15 cellular contexts compared by ENCODE assay signal in genomic region chr22:47918936-47919505, GRCh38.
DNase-seq lines count a peak whose midpoint lies in the region; TF ChIP-seq lines count a peak whose summit lies in the region.
"Had no signal": no experiment of that assay in that cellular context is flagged by ENCODE, and none has a peak within 500 bp of the region (broad histone marks: within the 10 kb centered on the region; RNA-seq: fewer than 3 reads in every experiment).

No MANE protein-coding gene starts in this region.

- no peaks in the 10 kb centered on the region for H3K27me3 Mint-ChIP-seq in activated naive CD8-positive, alpha-beta T cell
- no peaks in the 10 kb centered on the region for H3K27me3 Mint-ChIP-seq in activated naive CD8-positive, alpha-beta T cell treated with anti-CD3 and anti-CD28 coated beads for 36 hours

- H3K4me3 ChIP-seq in esophagus muscularis mucosa (no peak overlapping the region), thyroid gland (replicated peaks in 1 of 3) (no peak overlapping the region), breast epithelium (no peak overlapping the region)
- H3K4me3 ChIP-seq: A549, MG63, testis had no signal

- TF ChIP-seq EP300 in esophagus muscularis mucosa (IDR thresholded peaks at IDR 0.05) = no peak

- peaks cover 10% of the 10 kb centered on the region for H3K4me1 Mint-ChIP-seq in activated naive CD8-positive, alpha-beta T cell (ENCODE audit: low read depth)
- H3K4me1 Mint-ChIP-seq in activated naive CD8-positive, alpha-beta T cell treated with anti-CD3 and anti-CD28 coated beads for 36 hours = peaks cover 12% of the 10 kb centered on the region

- no peak for DNase-seq in activated naive CD8-positive, alpha-beta T cell treated with anti-CD3 and anti-CD28 coated beads for 36 hours
- peak; percentile 90 for DNase-seq in NCI-H526 treated with DMSO at 0.1 percent for 48 hours (lab: John Stamatoyannopoulos, UW)
- DNase-seq in esophagus muscularis mucosa (ENCODE audit: extremely low spot score) = peak; percentile 88
- DNase-seq in thyroid gland = peak; percentile 6 to 21
- no peak for DNase-seq in stimulated activated CD4-positive, alpha-beta T cell treated with anti-CD3 and anti-CD28 coated beads, Interleukin-4, amount 100 ng/mL, for 4 hours
- no peak for DNase-seq in SKM-1 treated with dmso at 0.1 percent for 144 hours (lab: John Stamatoyannopoulos, UW; ENCODE audit: unreplicated experiment)
- no peak for DNase-seq in breast epithelium (ENCODE audit: low spot score in 2 of 2)
- DNase-seq: activated CD4-positive, alpha-beta T cell treated with anti-CD3 and anti-CD28 coated beads for 4 hours; foreskin melanocyte; MG63; NCI-H774; testis had no signal

- H3K4me3 Mint-ChIP-seq in activated naive CD8-positive, alpha-beta T cell = no peak overlapping the region
- no peak overlapping the region for H3K4me3 Mint-ChIP-seq in activated naive CD8-positive, alpha-beta T cell treated with anti-CD3 and anti-CD28 coated beads for 36 hours

- TF ChIP-seq CTCF in esophagus muscularis mucosa (IDR thresholded peaks at IDR 0.05) = no peak
- TF ChIP-seq CTCF in thyroid gland (IDR thresholded peaks at IDR 0.05) = no peak
- no peak for TF ChIP-seq CTCF in breast epithelium (IDR thresholded peaks at IDR 0.05)

- H3K9me3 ChIP-seq in esophagus muscularis mucosa (peaks cover 0 to 6% (median 2%) of the 10 kb centered on the region in 4 donors), thyroid gland (no peaks in the 10 kb centered on the region), breast epithelium (peaks cover 0 to 12% of the 10 kb centered on the region in 2 donors)
- H3K9me3 ChIP-seq: A549, MG63, testis had no signal

- H3K27ac ChIP-seq in esophagus muscularis mucosa (replicated peaks in 1 of 4) = no peak overlapping the region
- H3K27ac ChIP-seq in thyroid gland = no peak overlapping the region
- no peak overlapping the region for H3K27ac ChIP-seq in breast epithelium
- H3K27ac ChIP-seq: A549, parathyroid adenoma, testis had no signal

- 68% methylated on average over 8 of the region's 11 CpGs for WGBS in esophagus muscularis mucosa
- WGBS in thyroid gland, 2 donors = 33 to 42% methylated on average over 10 to 11 of the region's 11 CpGs

- H3K9me3 Mint-ChIP-seq in activated naive CD8-positive, alpha-beta T cell (ENCODE audit: low read depth) = no peaks in the 10 kb centered on the region
- peaks cover 3% of the 10 kb centered on the region for H3K9me3 Mint-ChIP-seq in activated naive CD8-positive, alpha-beta T cell treated with anti-CD3 and anti-CD28 coated beads for 36 hours

- H3K27me3 ChIP-seq in esophagus muscularis mucosa = peaks cover 0 to 10% (median 0%) of the 10 kb centered on the region in 4 donors
- no peaks in the 10 kb centered on the region for H3K27me3 ChIP-seq in thyroid gland
- no peaks in the 10 kb centered on the region for H3K27me3 ChIP-seq in breast epithelium
- H3K27me3 ChIP-seq: MG63, testis had no signal

- H3K36me3 ChIP-seq in esophagus muscularis mucosa = no peaks in the 10 kb centered on the region
- H3K36me3 ChIP-seq in thyroid gland = no peaks in the 10 kb centered on the region
- no peaks in the 10 kb centered on the region for H3K36me3 ChIP-seq in breast epithelium
- H3K36me3 ChIP-seq: MG63 had no signal

- intact Hi-C loops in esophagus muscularis mucosa (cut with DNase I) = no loop called here
- intact Hi-C loops in thyroid gland (cut with DNase I) = no loop called here
- intact Hi-C loops in breast epithelium (cut with DNase I; ENCODE audit: low total_unique reads) = no loop called here

- peak overlapping the region; percentile 4 for H3K27ac Mint-ChIP-seq in activated naive CD8-positive, alpha-beta T cell
- H3K27ac Mint-ChIP-seq in activated naive CD8-positive, alpha-beta T cell treated with anti-CD3 and anti-CD28 coated beads for 36 hours = no peak overlapping the region

- TF ChIP-seq POLR2A in esophagus muscularis mucosa (IDR thresholded peaks at IDR 0.05; ENCODE audit: low read depth) = no peak
- TF ChIP-seq POLR2A in thyroid gland (IDR thresholded peaks at IDR 0.05) = no peak
- no peak for TF ChIP-seq POLR2A in breast epithelium (IDR thresholded peaks at IDR 0.05)

- H3K4me1 ChIP-seq in esophagus muscularis mucosa (no peaks in the 10 kb centered on the region), thyroid gland (peaks cover 0 to 4% of the 10 kb centered on the region in 2 donors), breast epithelium (no peaks in the 10 kb centered on the region)
- H3K4me1 ChIP-seq: A549, parathyroid adenoma, testis had no signal

- H3K36me3 Mint-ChIP-seq in activated naive CD8-positive, alpha-beta T cell = no peaks in the 10 kb centered on the region
- no peaks in the 10 kb centered on the region for H3K36me3 Mint-ChIP-seq in activated naive CD8-positive, alpha-beta T cell treated with anti-CD3 and anti-CD28 coated beads for 36 hours

Comparison
In these comparisons a context has a peak if more than half of its experiments do, and no peak if none do; other contexts are left out.
1. DNase-seq: peak in NCI-H526 treated with DMSO at 0.1 percent for 48 hours (single experiment), esophagus muscularis mucosa (single experiment) and thyroid gland (2 of 2); none in activated naive CD8-positive, alpha-beta T cell treated with anti-CD3 and anti-CD28 coated beads for 36 hours (single experiment), stimulated activated CD4-positive, alpha-beta T cell treated with anti-CD3 and anti-CD28 coated beads, Interleukin-4, amount 100 ng/mL, for 4 hours (0 of 2), SKM-1 treated with dmso at 0.1 percent for 144 hours (single experiment) and breast epithelium (0 of 2).